Comparison of ENCODE assay signal across 8 cellular contexts in the genomic region with DNA sequence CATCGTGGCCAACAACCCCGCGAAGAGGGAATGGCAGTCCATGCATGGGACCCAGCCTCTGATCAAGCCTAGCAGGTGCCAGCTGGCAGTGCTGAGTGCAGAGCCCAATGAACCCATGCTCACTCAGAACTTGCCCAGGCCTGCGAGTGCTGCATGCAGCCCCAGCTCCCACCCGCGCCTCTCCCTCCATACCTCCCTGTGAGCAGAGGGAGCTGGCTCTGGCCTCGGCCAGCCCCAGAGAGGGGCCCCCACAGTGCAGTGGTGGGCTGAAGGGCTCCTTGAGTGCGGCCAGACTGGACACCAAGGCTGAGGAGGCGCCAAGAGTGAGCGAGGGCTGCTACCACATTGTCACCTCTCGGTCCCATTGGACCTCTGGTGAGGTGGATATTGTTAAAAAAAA. TPM values are rescaled to one million over a fixed set of nuclear protein-coding genes. Genes with fewer than 3 reads are reported as not detected.
"Had no signal": no experiment of that assay in that cellular context is flagged by ENCODE, and none has a peak within 500 bp of the region (broad histone marks: within the 10 kb centered on the region; RNA-seq: fewer than 3 reads in every experiment).

No MANE protein-coding gene starts in this region.

- DNase-seq: GM23248, GOT3, H7, H9, HFFc6 had no signal

- H3K9me3 ChIP-seq: HAP-1 had no signal

- H3K4me3 Mint-ChIP-seq: GM23338, H9, HFFc6 had no signal

- H3K27ac Mint-ChIP-seq: GM23338, H9, HFFc6 had no signal

- H3K4me1 ChIP-seq: HAP-1 had no signal

- H3K4me3 ChIP-seq: GM23248, GM23338, HAP-1 had no signal

- H3K36me3 ChIP-seq: HAP-1 had no signal

- H3K27ac ChIP-seq: GM23248 had no signal

RNA-seq across cellular contexts. Expression of a gene that starts 32.6 kb away (rescaled TPM):
- total RNA-seq: H1, H9 had no signal
